14 cellular contexts compared by ENCODE assay signal in genomic region chr5:94785111-94785510, GRCh38.
DNase-seq lines count a peak whose midpoint lies in the region; ATAC-seq and TF ChIP-seq lines count a peak whose summit lies in the region.
"Had no signal": no experiment of that assay in that cellular context is flagged by ENCODE, and none has a peak within 500 bp of the region (broad histone marks: within the 10 kb centered on the region; RNA-seq: fewer than 3 reads in every experiment).

No MANE protein-coding gene starts in this region.

- no peaks in the 10 kb centered on the region for H3K36me3 Mint-ChIP-seq in activated T-cell treated with anti-CD3 and anti-CD28 coated beads, Interleukin-2, amount 50 U/mL, for 24 hours (ENCODE audit: low read depth)
- H3K36me3 Mint-ChIP-seq: CD8-positive, alpha-beta T cell had no signal

- peaks cover 5% of the 10 kb centered on the region for H3K4me1 ChIP-seq in A673 (ENCODE audit: insufficient read depth, low read length, poor library complexity, severe bottlenecking)

- intact Hi-C loops in A673 (cut with micrococcal nuclease; ENCODE audit: unreplicated experiment), result no loop called here

- POLR2A ChIA-PET in A673 (lab: Charles Lee; ENCODE audit: low non-redundant PET), result no interaction called here

- H3K4me1 Mint-ChIP-seq in activated T-cell treated with anti-CD3 and anti-CD28 coated beads, Interleukin-2, amount 50 U/mL, for 24 hours (ENCODE audit: low read depth), result peaks cover 4% of the 10 kb centered on the region
- H3K4me1 Mint-ChIP-seq: stimulated activated naive CD8-positive, alpha-beta T cell treated with anti-CD3 and anti-CD28 coated beads, Interleukin-15, amount 100 ng/mL, for 72 hours had no signal

- H3K27ac ChIP-seq in A673 (ENCODE audit: low read depth, low read length, poor library complexity, severe bottlenecking), result no peak overlapping the region
- H3K27ac ChIP-seq: neutrophil had no signal

- H3K4me3 ChIP-seq in A673 (ENCODE audit: low read depth, low read length, poor library complexity, severe bottlenecking) (no peak overlapping the region), fibroblast of pulmonary artery (replicated peaks; ENCODE audit: low read depth, low read length) (no peak overlapping the region)

- BruUV-seq in A673 (replicated peaks; lab: Mats Ljungman, UMichigan), result no TSS peak

- H3K27ac Mint-ChIP-seq in activated T-cell treated with anti-CD3 and anti-CD28 coated beads, Interleukin-2, amount 50 U/mL, for 24 hours, result no peak overlapping the region
- H3K27ac Mint-ChIP-seq: CD8-positive, alpha-beta T cell; stimulated activated naive CD8-positive, alpha-beta T cell treated with anti-CD3 and anti-CD28 coated beads, Interleukin-15, amount 100 ng/mL, for 72 hours had no signal

- peak; percentile 55; the same call in 1 of the 2 replicates for TF ChIP-seq CTCF in A673 (conservative IDR thresholded peaks at IDR 0.05; ENCODE audit: low read depth, low read length)
- peak; percentile 24 for TF ChIP-seq CTCF in GM10266 (IDR thresholded peaks at IDR 0.05; ENCODE audit: control insufficient read depth, insufficient read depth, low read depth, missing control alignments)
- TF ChIP-seq CTCF in fibroblast of pulmonary artery (IDR thresholded peaks at IDR 0.05; ENCODE audit: low read length, missing control alignments), result peak; percentile 17

- peak; percentile 39 for DNase-seq in A673 (ENCODE audit: low spot score)
- no peak for DNase-seq in GM10266 (ENCODE audit: extremely low spot score)
- DNase-seq in OCI-M1 (lab: John Stamatoyannopoulos, UW), result peak; percentile 62
- peak; percentile 8 for DNase-seq in fibroblast of pulmonary artery (ENCODE audit: low read depth)
- no peak for DNase-seq in NCI-H1048 (lab: John Stamatoyannopoulos, UW)
- DNase-seq in activated T-cell treated with anti-CD3 and anti-CD28 coated beads, Interleukin-2, amount 50 U/mL, for 24 hours, result no peak
- no peak for DNase-seq in stimulated activated CD4-positive, alpha-beta T cell treated with anti-CD3 and anti-CD28 coated beads, Interleukin-4, amount 100 ng/mL, for 24 hours
- DNase-seq: aorta; CD8-positive, alpha-beta T cell; NCI-H2081; stimulated activated CD4-positive, alpha-beta T cell treated with anti-CD3 and anti-CD28 coated beads, Interleukin-2, amount 100 ng/mL, for 24 hours; stimulated activated naive CD8-positive, alpha-beta T cell treated with anti-CD3 and anti-CD28 coated beads, Interleukin-15, amount 100 ng/mL, for 72 hours had no signal

- H3K9me3 Mint-ChIP-seq in activated T-cell treated with anti-CD3 and anti-CD28 coated beads, Interleukin-2, amount 50 U/mL, for 24 hours, result no peaks in the 10 kb centered on the region
- H3K9me3 Mint-ChIP-seq: CD8-positive, alpha-beta T cell; stimulated activated naive CD8-positive, alpha-beta T cell treated with anti-CD3 and anti-CD28 coated beads, Interleukin-15, amount 100 ng/mL, for 72 hours had no signal

- H3K36me3 ChIP-seq in A673 (ENCODE audit: insufficient read depth, low read length, poor library complexity, severe bottlenecking), result no peaks in the 10 kb centered on the region

- H3K27me3 Mint-ChIP-seq in activated T-cell treated with anti-CD3 and anti-CD28 coated beads, Interleukin-2, amount 50 U/mL, for 24 hours, result no peaks in the 10 kb centered on the region
- H3K27me3 Mint-ChIP-seq: stimulated activated naive CD8-positive, alpha-beta T cell treated with anti-CD3 and anti-CD28 coated beads, Interleukin-15, amount 100 ng/mL, for 72 hours had no signal

- no peaks in the 10 kb centered on the region for H3K9me3 ChIP-seq in A673 (ENCODE audit: low read depth, low read length, poor library complexity, severe bottlenecking)
- H3K9me3 ChIP-seq: neutrophil had no signal

- H3K4me3 Mint-ChIP-seq in activated T-cell treated with anti-CD3 and anti-CD28 coated beads, Interleukin-2, amount 50 U/mL, for 24 hours, result no peak overlapping the region
- H3K4me3 Mint-ChIP-seq: CD8-positive, alpha-beta T cell; stimulated activated naive CD8-positive, alpha-beta T cell treated with anti-CD3 and anti-CD28 coated beads, Interleukin-15, amount 100 ng/mL, for 72 hours had no signal

- CTCF ChIA-PET in A673 (lab: Charles Lee), result no interaction called here

- no peaks in the 10 kb centered on the region for H3K27me3 ChIP-seq in A673 (replicated peaks; ENCODE audit: insufficient read depth, low read depth, low read length, poor library complexity)
- H3K27me3 ChIP-seq: neutrophil had no signal

- ATAC-seq in GM18907 (IDR thresholded peaks at IDR 0.05; ENCODE audit: unreplicated experiment), result no peak
- ATAC-seq: CD8-positive, alpha-beta T cell; stimulated activated naive CD8-positive, alpha-beta T cell treated with anti-CD3 and anti-CD28 coated beads, Interleukin-15, amount 100 ng/mL, for 72 hours had no signal

Comparison
In these comparisons a context has a peak if more than half of its experiments do, and no peak if none do; other contexts are left out.
1. DNase-seq: peak in A673 (single experiment), OCI-M1 (single experiment) and fibroblast of pulmonary artery (single experiment); none in GM10266 (single experiment), NCI-H1048 (single experiment), activated T-cell treated with anti-CD3 and anti-CD28 coated beads, Interleukin-2, amount 50 U/mL, for 24 hours (single experiment) and stimulated activated CD4-positive, alpha-beta T cell treated with anti-CD3 and anti-CD28 coated beads, Interleukin-4, amount 100 ng/mL, for 24 hours (single experiment).
2. Peak in every context shown above with its lines, with median percentiles within 50 percentile points of each other: CTCF ChIP-seq.